Comparison of ENCODE assay signal across 15 cellular contexts in genomic region chr7:27607210-27607606, GRCh38. TPM values are rescaled to one million over a fixed set of nuclear protein-coding genes. Genes with fewer than 3 reads are reported as not detected.
DNase-seq lines count a peak whose midpoint lies in the region; ATAC-seq and TF ChIP-seq lines count a peak whose summit lies in the region.
"Had no signal": no experiment of that assay in that cellular context is flagged by ENCODE, and none has a peak within 500 bp of the region (broad histone marks: within the 10 kb centered on the region; RNA-seq: fewer than 3 reads in every experiment).

No MANE protein-coding gene starts in this region.

- intact Hi-C loops in IMR-90 (cut with micrococcal nuclease): loop anchor here (10.0 kb wide), 1 partner anchor 168 kb away; no protein-coding TSS in a partner anchor

- no peak overlapping the region for H4K12ac ChIP-seq in trophoblast cell (ENCODE audit: low read depth, low read length)

- TF ChIP-seq POLR2A in IMR-90 (IDR thresholded peaks at IDR 0.05; ENCODE audit: low read depth, low read length): no peak

- no peak overlapping the region for H2BK15ac ChIP-seq in IMR-90 (ENCODE audit: low read depth, low read length)

- H3K4me3 ChIP-seq in IMR-90 (ENCODE audit: insufficient read depth, low read depth, low read length): no peak overlapping the region
- no peak overlapping the region for H3K4me3 ChIP-seq in trophoblast cell (ENCODE audit: low read depth, low read length)

- H3K4me2 ChIP-seq in IMR-90 (ENCODE audit: low read depth, low read length) (no peak overlapping the region), trophoblast cell (ENCODE audit: low read length) (no peak overlapping the region)

- dilution Hi-C loops in IMR-90 (cut with HindIII; ENCODE audit: low sequenced_read_pairs, unreplicated experiment): no loop called here

- H3K36me3 ChIP-seq in IMR-90 (ENCODE audit: control insufficient read depth, insufficient read depth, low read length) (no peaks in the 10 kb centered on the region), trophoblast cell (ENCODE audit: control insufficient read depth in 1 of 2, insufficient read depth in 2 of 2, low read length in 2 of 2) (no peaks in the 10 kb centered on the region)

- H2BK5ac ChIP-seq in IMR-90 (ENCODE audit: low read depth, low read length, poor library complexity, severe bottlenecking) (no peak overlapping the region), trophoblast cell (ENCODE audit: low read depth, low read length, poor library complexity) (no peak overlapping the region)

- POLR2A ChIA-PET in IMR-90 (lab: Charles Lee; ENCODE audit: unreplicated experiment): no interaction called here

- no peak overlapping the region; the same call in 1 of the 2 replicates for H2BK20ac ChIP-seq in IMR-90 (ENCODE audit: low read depth, low read length)

- H3K27me3 ChIP-seq in IMR-90 (ENCODE audit: control insufficient read depth, insufficient read depth, low read length): no peaks in the 10 kb centered on the region
- no peaks in the 10 kb centered on the region for H3K27me3 ChIP-seq in trophoblast cell (ENCODE audit: insufficient read depth, low read length)

- H3K23ac ChIP-seq in IMR-90 (ENCODE audit: low read depth, low read length): no peak overlapping the region
- H3K23ac ChIP-seq in trophoblast cell (ENCODE audit: low read length): no peak overlapping the region

- H3K4me1 Mint-ChIP-seq in glutamatergic neuron (ENCODE audit: low read depth, unreplicated experiment): peaks cover 11% of the 10 kb centered on the region
- H3K4me1 Mint-ChIP-seq: CD14-positive monocyte had no signal

- H3K79me1 ChIP-seq in IMR-90 (ENCODE audit: low read depth in 1 of 2, low read length in 2 of 2) (peaks cover 2 to 4% of the 10 kb centered on the region in 2 experiments; a peak in 2 of 4 replicates), trophoblast cell (ENCODE audit: low read length) (no peaks in the 10 kb centered on the region)

- H3K79me2 ChIP-seq in trophoblast cell (ENCODE audit: control insufficient read depth, insufficient read depth, low read length, poor library complexity): no peaks in the 10 kb centered on the region

- no peak overlapping the region for H3K4me3 Mint-ChIP-seq in glutamatergic neuron (ENCODE audit: unreplicated experiment)
- H3K4me3 Mint-ChIP-seq: CD14-positive monocyte had no signal

- TF ChIP-seq CTCF in C4-2B (conservative IDR thresholded peaks at IDR 0.05) (no peak), IMR-90 (conservative IDR thresholded peaks at IDR 0.05; ENCODE audit: low read depth, low read length) (no peak), glutamatergic neuron (IDR thresholded peaks at IDR 0.05; ENCODE audit: partially characterized antibody, unreplicated experiment) (no peak)

- H3K18ac ChIP-seq in IMR-90 (ENCODE audit: low read depth, low read length): no peak overlapping the region
- no peak overlapping the region for H3K18ac ChIP-seq in trophoblast cell (ENCODE audit: low read length)

- H3K27ac ChIP-seq in C4-2B: peak overlapping the region; percentile 66
- H3K27ac ChIP-seq in IMR-90 (ENCODE audit: insufficient read depth, low read length): no peak overlapping the region
- peak overlapping the region; percentile 82 for H3K27ac ChIP-seq in epithelial cell of prostate
- H3K27ac ChIP-seq in trophoblast cell (ENCODE audit: low read depth, low read length): no peak overlapping the region

- BruUV-seq in IMR-90 (replicated peaks; lab: Mats Ljungman, UMichigan): no TSS peak

- DNase-seq in IMR-90 (no peak), epithelial cell of prostate (ENCODE audit: low read depth, low spot score) (no peak), trophoblast cell (no peak), glutamatergic neuron (no peak), ureter (ENCODE audit: low spot score) (no peak)
- DNase-seq: ACHN, Karpas-422, NCI-H1436 treated with DMSO at 0.1 percent for 48 hours, NCI-H2029, NCI-H345, NCI-H524 treated with DMSO at 0.1 percent for 48 hours had no signal

- H4K91ac ChIP-seq in IMR-90 (ENCODE audit: insufficient read depth, low read depth, low read length): no peak overlapping the region
- H4K91ac ChIP-seq in trophoblast cell (ENCODE audit: low read depth, low read length): peak overlapping the region; percentile 55

- 0 out of 2 replicates have a peak, but pooled peaks cover 4% of the 10 kb centered on the region for H3K9me1 ChIP-seq in IMR-90 (ENCODE audit: insufficient read depth, low read length)

- WGBS in IMR-90 (ENCODE audit: extremely low coverage in 2 of 2, insufficient read length in 1 of 2), 2 experiments: 100% methylated on average over 1 of the region's 11 CpGs; no CpG with 5 or more reads in 1 of the 2 experiments
- WGBS in trophoblast cell (ENCODE audit: extremely low coverage, insufficient coverage, insufficient read length): no CpG with 5 or more reads among the region's 11 CpGs

- no peak overlapping the region for H3K27ac Mint-ChIP-seq in glutamatergic neuron (ENCODE audit: unreplicated experiment)
- H3K27ac Mint-ChIP-seq: CD14-positive monocyte had no signal

- peak overlapping the region; percentile 40 for H2BK12ac ChIP-seq in trophoblast cell (ENCODE audit: low read length)

- no peaks in the 10 kb centered on the region for H3K36me3 Mint-ChIP-seq in glutamatergic neuron (ENCODE audit: unreplicated experiment)

- no peaks in the 10 kb centered on the region for H3K9me3 Mint-ChIP-seq in glutamatergic neuron (ENCODE audit: unreplicated experiment)
- H3K9me3 Mint-ChIP-seq: CD14-positive monocyte had no signal

- H3K9ac ChIP-seq in IMR-90 (ENCODE audit: low read depth, low read length): no peak overlapping the region
- H3K9ac ChIP-seq in trophoblast cell (ENCODE audit: low read length): no peak overlapping the region

- H2BK120ac ChIP-seq in IMR-90 (ENCODE audit: low read depth, low read length) (peak overlapping the region; percentile 8; the same call in 1 of the 2 replicates), trophoblast cell (ENCODE audit: insufficient read depth, low read length, poor library complexity) (no peak overlapping the region)

- H4K5ac ChIP-seq in IMR-90 (ENCODE audit: low read depth, low read length): no peak overlapping the region

- H4K8ac ChIP-seq in IMR-90 (ENCODE audit: low read depth in 2 of 2, low read length in 2 of 2): no peak overlapping the region
- no peak overlapping the region for H4K8ac ChIP-seq in trophoblast cell (ENCODE audit: low read depth, low read length)

- H3K27me3 Mint-ChIP-seq in glutamatergic neuron (ENCODE audit: unreplicated experiment): no peaks in the 10 kb centered on the region

- no peak for ATAC-seq in IMR-90 (ENCODE audit: low read depth)
- ATAC-seq in HG02981 (IDR thresholded peaks at IDR 0.05; ENCODE audit: unreplicated experiment): no peak
- ATAC-seq: HCT116 had no signal

- no peak overlapping the region for H3K56ac ChIP-seq in IMR-90 (ENCODE audit: extremely low read depth, insufficient read depth, low read length)

- H3K4ac ChIP-seq in IMR-90 (ENCODE audit: low read depth, low read length): no peak overlapping the region; the same call in 1 of the 2 replicates
- no peak overlapping the region for H3K4ac ChIP-seq in trophoblast cell (ENCODE audit: low read depth, low read length)

- H3K4me1 ChIP-seq in IMR-90 (ENCODE audit: control insufficient read depth, insufficient read depth, low read length) (peaks cover 6% of the 10 kb centered on the region), trophoblast cell (ENCODE audit: control insufficient read depth in 1 of 2, insufficient read depth in 2 of 2, low read length in 2 of 2) (peaks cover 0 to 1% of the 10 kb centered on the region in 2 experiments)

- in situ Hi-C loops in IMR-90 (cut with MboI; ENCODE audit: low sequenced_read_pairs): no loop called here

- H2AK9ac ChIP-seq in IMR-90 (replicated peaks; ENCODE audit: low read depth, low read length, poor library complexity): no peak overlapping the region

- H2AK5ac ChIP-seq in IMR-90 (ENCODE audit: low read depth, low read length): peak overlapping the region; percentile 62; the same call in 1 of the 2 replicates
- H2AK5ac ChIP-seq in trophoblast cell (ENCODE audit: low read length): no peak overlapping the region

- H3K14ac ChIP-seq in IMR-90 (replicated peaks; ENCODE audit: low read depth, low read length) (no peak overlapping the region), trophoblast cell (ENCODE audit: low read length) (no peak overlapping the region)

- TF ChIP-seq RAD21 in IMR-90 (IDR thresholded peaks at IDR 0.05; ENCODE audit: low read length): no peak

- H2AFZ ChIP-seq in IMR-90 (replicated peaks; ENCODE audit: low read length, poor library complexity): no peak overlapping the region
- no peak overlapping the region for H2AFZ ChIP-seq in trophoblast cell (ENCODE audit: insufficient read depth, low read length, poor library complexity)

- CTCF ChIA-PET in IMR-90 (lab: Yijun Ruan, JAX): interaction anchor here (0.8 to 2.4 kb wide), 3 partner anchors 27 to 411 kb away, joined by 3 to 7 read pairs (median 4); no protein-coding TSS in a partner anchor

- no peaks in the 10 kb centered on the region for H3K9me3 ChIP-seq in IMR-90 (ENCODE audit: control insufficient read depth, insufficient read depth, low read length)
- H3K9me3 ChIP-seq in trophoblast cell (ENCODE audit: insufficient read depth, low read depth, low read length): no peaks in the 10 kb centered on the region

- no peaks in the 10 kb centered on the region for H4K20me1 ChIP-seq in IMR-90 (ENCODE audit: insufficient read depth, low read length)

TF ChIP-seq in IMR-90, 13 proteins besides CTCF, POLR2A, EP300 and RAD21 (continues in another document):
- TF ChIP-seq NFE2L2 (IDR thresholded peaks at IDR 0.05; ENCODE audit: low read depth, low read length) (no peak), MAZ (IDR thresholded peaks at IDR 0.05; ENCODE audit: borderline replicate concordance, low read depth, low read length) (no peak), USF2 (IDR thresholded peaks at IDR 0.05; ENCODE audit: low read depth, low read length) (no peak), CHD1 (IDR thresholded peaks at IDR 0.05; ENCODE audit: low read depth, low read length) (no peak)

RNA-seq across cellular contexts. Expression of gene HIBADH, which starts 55.5 kb away (rescaled TPM):
- total RNA-seq in IMR-90 (2012; rRNA removed): 36.6 and 45.5 TPM in 2 replicates
- polyA plus RNA-seq in IMR-90 (2012; rRNA removed): 43.9 and 52.5 TPM in 2 replicates
- polyA plus RNA-seq in IMR-90 (2012; cell fraction: cytosol; rRNA removed): 19.4 and 29.9 TPM in 2 replicates
- polyA plus RNA-seq in IMR-90 (2012; cell fraction: nucleus; rRNA removed; ENCODE audit: low replicate concordance): 4.4 and 19.8 TPM in 2 replicates
- 15.7 and 16.5 TPM in 2 replicates for polyA plus RNA-seq in trophoblast cell (2013)
- total RNA-seq in glutamatergic neuron (ENCODE audit: unreplicated experiment): 10.3 TPM
- total RNA-seq in ureter: 31.3 TPM

Comparison
In these comparisons a context has a peak if more than half of its experiments do, and no peak if none do; other contexts are left out.
1. H3K27ac ChIP-seq: peak in C4-2B (single experiment) and epithelial cell of prostate (single experiment); none in IMR-90 (single experiment) and trophoblast cell (single experiment).